In the genomic region with DNA sequence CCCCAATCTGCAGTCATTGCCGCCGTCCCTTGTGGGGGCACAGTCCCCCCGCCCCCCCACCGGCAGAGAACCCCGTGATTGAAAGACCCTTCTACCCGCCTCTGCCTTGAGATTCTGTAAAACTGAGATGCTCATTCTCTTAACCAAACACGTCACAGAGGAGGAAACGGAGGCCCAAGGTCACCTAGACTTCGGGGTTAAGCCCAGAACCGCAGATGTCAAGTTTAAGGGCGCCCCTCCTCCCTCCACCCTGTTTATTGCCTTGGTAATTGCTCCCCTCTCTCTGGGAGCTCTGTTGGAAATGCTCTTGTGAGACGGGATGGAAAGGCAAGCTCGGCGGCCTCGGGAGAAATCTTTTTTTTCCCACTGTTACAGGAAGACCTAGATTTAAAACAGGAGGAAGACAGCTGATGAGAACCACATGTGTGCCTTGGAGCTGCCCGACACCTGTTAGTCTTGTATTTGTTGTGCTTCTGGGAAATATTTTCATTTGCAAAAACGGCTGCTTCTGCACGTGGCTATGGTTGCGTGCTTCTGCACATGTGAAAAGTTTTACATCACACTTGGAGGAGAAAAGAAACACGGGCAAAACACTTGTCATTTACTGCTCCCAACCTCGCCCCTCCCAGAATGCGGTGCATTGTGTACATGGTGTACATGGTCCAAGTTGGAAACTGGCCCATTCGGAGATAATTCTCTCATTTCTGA, we compare ENCODE assay signal across 1 cellular context.
TF ChIP-seq lines count a peak whose summit lies in the region.

No MANE protein-coding gene starts in this region.

TF ChIP-seq in HepG2, 621 proteins besides CTCF, POLR2A, EP300 and RAD21:
- TF ChIP-seq, protein P1, sequence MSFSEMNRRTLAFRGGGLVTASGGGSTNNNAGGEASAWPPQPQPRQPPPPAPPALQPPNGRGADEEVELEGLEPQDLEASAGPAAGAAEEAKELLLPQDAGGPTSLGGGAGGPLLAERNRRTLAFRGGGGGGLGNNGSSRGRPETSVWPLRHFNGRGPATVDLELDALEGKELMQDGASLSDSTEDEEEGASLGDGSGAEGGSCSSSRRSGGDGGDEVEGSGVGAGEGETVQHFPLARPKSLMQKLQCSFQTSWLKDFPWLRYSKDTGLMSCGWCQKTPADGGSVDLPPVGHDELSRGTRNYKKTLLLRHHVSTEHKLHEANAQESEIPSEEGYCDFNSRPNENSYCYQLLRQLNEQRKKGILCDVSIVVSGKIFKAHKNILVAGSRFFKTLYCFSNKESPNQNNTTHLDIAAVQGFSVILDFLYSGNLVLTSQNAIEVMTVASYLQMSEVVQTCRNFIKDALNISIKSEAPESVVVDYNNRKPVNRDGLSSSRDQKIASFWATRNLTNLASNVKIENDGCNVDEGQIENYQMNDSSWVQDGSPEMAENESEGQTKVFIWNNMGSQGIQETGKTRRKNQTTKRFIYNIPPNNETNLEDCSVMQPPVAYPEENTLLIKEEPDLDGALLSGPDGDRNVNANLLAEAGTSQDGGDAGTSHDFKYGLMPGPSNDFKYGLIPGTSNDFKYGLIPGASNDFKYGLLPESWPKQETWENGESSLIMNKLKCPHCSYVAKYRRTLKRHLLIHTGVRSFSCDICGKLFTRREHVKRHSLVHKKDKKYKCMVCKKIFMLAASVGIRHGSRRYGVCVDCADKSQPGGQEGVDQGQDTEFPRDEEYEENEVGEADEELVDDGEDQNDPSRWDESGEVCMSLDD (CRISPR knock-in tag; IDR thresholded peaks at IDR 0.05; ENCODE audit: borderline replicate concordance): peak; percentile 20; the same call in 1 of the 2 replicates
- TF ChIP-seq, protein P2, sequence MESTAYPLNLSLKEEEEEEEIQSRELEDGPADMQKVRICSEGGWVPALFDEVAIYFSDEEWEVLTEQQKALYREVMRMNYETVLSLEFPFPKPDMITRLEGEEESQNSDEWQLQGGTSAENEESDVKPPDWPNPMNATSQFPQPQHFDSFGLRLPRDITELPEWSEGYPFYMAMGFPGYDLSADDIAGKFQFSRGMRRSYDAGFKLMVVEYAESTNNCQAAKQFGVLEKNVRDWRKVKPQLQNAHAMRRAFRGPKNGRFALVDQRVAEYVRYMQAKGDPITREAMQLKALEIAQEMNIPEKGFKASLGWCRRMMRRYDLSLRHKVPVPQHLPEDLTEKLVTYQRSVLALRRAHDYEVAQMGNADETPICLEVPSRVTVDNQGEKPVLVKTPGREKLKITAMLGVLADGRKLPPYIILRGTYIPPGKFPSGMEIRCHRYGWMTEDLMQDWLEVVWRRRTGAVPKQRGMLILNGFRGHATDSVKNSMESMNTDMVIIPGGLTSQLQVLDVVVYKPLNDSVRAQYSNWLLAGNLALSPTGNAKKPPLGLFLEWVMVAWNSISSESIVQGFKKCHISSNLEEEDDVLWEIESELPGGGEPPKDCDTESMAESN (CRISPR knock-in tag; conservative IDR thresholded peaks at IDR 0.05): no peak
- 0 out of 2 replicates have a peak, but pooled peaks have one; percentile 10 for TF ChIP-seq SIN3A (IDR thresholded peaks at IDR 0.05; ENCODE audit: borderline replicate concordance, low read depth, low read length)
